25 cellular contexts compared by ENCODE assay signal in genomic region chr9:17191095-17191494, GRCh38. TPM values are rescaled to one million over a fixed set of nuclear protein-coding genes. Genes with fewer than 3 reads are reported as not detected.
A peak's percentile ranks its signal among the peaks of the same experiment; 100 is the strongest.
DNase-seq lines count a peak whose midpoint lies in the region; FAIRE-seq and TF ChIP-seq lines count a peak whose summit lies in the region.
"Had no signal": no experiment of that assay in that cellular context is flagged by ENCODE, and none has a peak within 500 bp of the region (broad histone marks: within the 10 kb centered on the region; RNA-seq: fewer than 3 reads in every experiment).

No MANE protein-coding gene starts in this region.

- no peak overlapping the region for H3K4me3 ChIP-seq in AG10803 (ENCODE audit: low read length)
- H3K4me3 ChIP-seq: coronary artery, spleen had no signal

- no peaks in the 10 kb centered on the region for H3K4me1 Mint-ChIP-seq in activated naive CD4-positive, alpha-beta T cell treated with anti-CD3 and anti-CD28 coated beads for 36 hours (ENCODE audit: low read depth)
- H3K4me1 Mint-ChIP-seq: activated CD4-positive, alpha-beta T cell treated with anti-CD3 and anti-CD28 coated beads for 36 hours; activated CD8-positive, alpha-beta memory T cell treated with anti-CD3 and anti-CD28 coated beads, Interleukin-2, amount 10 ng/mL, durations not matched to agents 7 days and 5 days; activated T-helper 17 cell treated with anti-CD3 and anti-CD28 coated beads, Interleukin-2, amount 50 U/mL, for 72 hours; IgD-negative memory B cell; natural killer cell had no signal

- no peak overlapping the region for H3K27ac Mint-ChIP-seq in activated naive CD4-positive, alpha-beta T cell treated with anti-CD3 and anti-CD28 coated beads for 36 hours
- H3K27ac Mint-ChIP-seq: activated CD4-positive, alpha-beta T cell treated with anti-CD3 and anti-CD28 coated beads for 36 hours; activated CD8-positive, alpha-beta memory T cell treated with anti-CD3 and anti-CD28 coated beads, Interleukin-2, amount 10 ng/mL, durations not matched to agents 7 days and 5 days; activated T-helper 17 cell treated with anti-CD3 and anti-CD28 coated beads, Interleukin-2, amount 50 U/mL, for 72 hours; IgD-negative memory B cell; natural killer cell had no signal

- TF ChIP-seq CTCF in AG10803 (conservative IDR thresholded peaks at IDR 0.05; ENCODE audit: low read length): no peak

- H3K4me3 Mint-ChIP-seq in activated naive CD4-positive, alpha-beta T cell treated with anti-CD3 and anti-CD28 coated beads for 36 hours: no peak overlapping the region
- H3K4me3 Mint-ChIP-seq: activated CD4-positive, alpha-beta T cell treated with anti-CD3 and anti-CD28 coated beads for 36 hours; activated CD8-positive, alpha-beta memory T cell treated with anti-CD3 and anti-CD28 coated beads, Interleukin-2, amount 10 ng/mL, durations not matched to agents 7 days and 5 days; activated T-helper 17 cell treated with anti-CD3 and anti-CD28 coated beads, Interleukin-2, amount 50 U/mL, for 72 hours; IgD-negative memory B cell; natural killer cell had no signal

- CTCF ChIA-PET in activated naive CD4-positive, alpha-beta T cell treated with anti-CD3 and anti-CD28 coated beads for 36 hours (lab: Charles Lee): no interaction called here

- H3K36me3 Mint-ChIP-seq in activated naive CD4-positive, alpha-beta T cell treated with anti-CD3 and anti-CD28 coated beads for 36 hours (ENCODE audit: low read depth): no peaks in the 10 kb centered on the region
- H3K36me3 Mint-ChIP-seq: activated CD8-positive, alpha-beta memory T cell treated with anti-CD3 and anti-CD28 coated beads, Interleukin-2, amount 10 ng/mL, durations not matched to agents 7 days and 5 days; IgD-negative memory B cell; natural killer cell had no signal

- no peak for FAIRE-seq in frontal cortex (lab: Jason Lieb, UNC)
- FAIRE-seq: GM18507, H1, urothelium cell line had no signal

- peak; percentile 21 for DNase-seq in AG10803 (ENCODE audit: low read depth)
- peak; percentile 61 for DNase-seq in LHCN-M2 (ENCODE audit: low read depth)
- DNase-seq in brain pericyte (ENCODE audit: low read depth, low spot score): peak; percentile 24
- peak; percentile 7 to 9 for DNase-seq in lung microvascular endothelial cell (ENCODE audit: low read depth in 2 of 2)
- DNase-seq in cerebellar nuclear complex (lab: John Stamatoyannopoulos, UW): no peak
- DNase-seq in frontal cortex (ENCODE audit: low spot score in 2 of 2): no peak
- no peak for DNase-seq in T-helper 2 cell
- DNase-seq in activated naive CD4-positive, alpha-beta T cell treated with anti-CD3 and anti-CD28 coated beads for 36 hours: no peak
- DNase-seq: activated CD4-positive, alpha-beta T cell treated with anti-CD3 and anti-CD28 coated beads for 36 hours; activated CD8-positive, alpha-beta memory T cell treated with anti-CD3 and anti-CD28 coated beads, Interleukin-2, amount 10 ng/mL, durations not matched to agents 7 days and 5 days; amniotic stem cell; DND-41; natural killer cell; NCI-H2029 treated with DMSO at 0.1 percent for 48 hours; NCI-H510A; SHP77 treated with DMSO at 0.1 percent for 48 hours; spleen; stimulated activated CD8-positive, alpha-beta memory T cell treated with anti-CD3 and anti-CD28 coated beads, Interleukin-4, amount 100 ng/mL, for 48 hours; T-helper 9 cell had no signal

- peaks cover 1% of the 10 kb centered on the region for H3K9me3 Mint-ChIP-seq in activated naive CD4-positive, alpha-beta T cell treated with anti-CD3 and anti-CD28 coated beads for 36 hours
- H3K9me3 Mint-ChIP-seq: natural killer cell had no signal

- intact Hi-C loops in activated naive CD4-positive, alpha-beta T cell treated with anti-CD3 and anti-CD28 coated beads for 36 hours (cut with micrococcal nuclease): no loop called here

- H3K27me3 Mint-ChIP-seq in activated naive CD4-positive, alpha-beta T cell treated with anti-CD3 and anti-CD28 coated beads for 36 hours (ENCODE audit: low read depth): no peaks in the 10 kb centered on the region
- H3K27me3 Mint-ChIP-seq: activated CD4-positive, alpha-beta T cell treated with anti-CD3 and anti-CD28 coated beads for 36 hours; activated CD8-positive, alpha-beta memory T cell treated with anti-CD3 and anti-CD28 coated beads, Interleukin-2, amount 10 ng/mL, durations not matched to agents 7 days and 5 days; activated T-helper 17 cell treated with anti-CD3 and anti-CD28 coated beads, Interleukin-2, amount 50 U/mL, for 72 hours; IgD-negative memory B cell had no signal

RNA-seq across cellular contexts. Expression of gene CNTLN, which starts 56.3 kb away (rescaled TPM):
- total RNA-seq in LHCN-M2 (2014; rRNA removed) (10.3 and 15.1 TPM in 2 replicates), lung microvascular endothelial cell (5.4 and 6.2 TPM in 2 replicates), frontal cortex (20.0 TPM)
- 2.6 TPM for polyA plus RNA-seq in LHCN-M2 (2012)
- total RNA-seq in activated naive CD4-positive, alpha-beta T cell treated with anti-CD3 and anti-CD28 coated beads for 36 hours: under 1 TPM; 0.10 to 0.25 TPM

Comparison
In these comparisons a context has a peak if more than half of its experiments do, and no peak if none do; other contexts are left out.
1. DNase-seq: peak in AG10803 (single experiment), LHCN-M2 (single experiment), brain pericyte (single experiment) and lung microvascular endothelial cell (2 of 2); none in cerebellar nuclear complex (0 of 2), frontal cortex (0 of 2), T-helper 2 cell (0 of 5) and activated naive CD4-positive, alpha-beta T cell treated with anti-CD3 and anti-CD28 coated beads for 36 hours (single experiment).